Comparison of ENCODE assay signal across 2 cellular contexts in the genomic region with DNA sequence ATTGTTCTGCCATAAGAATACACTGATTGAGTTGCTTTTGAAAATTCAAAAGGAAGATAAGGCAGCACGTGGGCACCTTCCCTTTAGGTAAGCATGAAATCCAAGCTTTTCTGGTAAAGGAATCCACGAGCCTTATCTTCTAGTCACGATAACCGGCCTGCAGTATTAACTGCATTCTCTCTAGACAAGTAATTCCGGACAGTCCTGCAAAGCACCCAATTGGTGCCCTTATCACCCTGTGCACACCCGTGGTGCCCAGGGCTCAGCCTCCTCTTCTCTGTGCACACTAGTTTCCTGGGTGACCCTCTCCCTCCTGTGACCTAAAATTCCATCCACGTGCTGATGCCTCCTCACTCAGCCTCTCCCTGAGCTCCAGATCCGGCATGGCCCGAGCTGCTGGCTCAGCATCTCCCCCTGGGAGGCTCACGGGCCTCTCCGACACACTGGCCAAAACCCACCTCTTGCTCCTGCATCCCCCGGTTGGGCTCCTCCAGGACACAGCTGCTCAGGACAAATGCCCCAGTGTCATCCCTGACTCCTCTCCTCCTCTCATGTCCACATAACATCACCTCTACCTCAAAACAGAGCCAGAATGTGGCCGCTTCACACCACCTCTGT.
TF ChIP-seq lines count a peak whose summit lies in the region.

No MANE protein-coding gene starts in this region.

TF ChIP-seq in GM23338, 12 proteins besides CTCF, POLR2A, EP300 and RAD21:
- TF ChIP-seq, protein P1, sequence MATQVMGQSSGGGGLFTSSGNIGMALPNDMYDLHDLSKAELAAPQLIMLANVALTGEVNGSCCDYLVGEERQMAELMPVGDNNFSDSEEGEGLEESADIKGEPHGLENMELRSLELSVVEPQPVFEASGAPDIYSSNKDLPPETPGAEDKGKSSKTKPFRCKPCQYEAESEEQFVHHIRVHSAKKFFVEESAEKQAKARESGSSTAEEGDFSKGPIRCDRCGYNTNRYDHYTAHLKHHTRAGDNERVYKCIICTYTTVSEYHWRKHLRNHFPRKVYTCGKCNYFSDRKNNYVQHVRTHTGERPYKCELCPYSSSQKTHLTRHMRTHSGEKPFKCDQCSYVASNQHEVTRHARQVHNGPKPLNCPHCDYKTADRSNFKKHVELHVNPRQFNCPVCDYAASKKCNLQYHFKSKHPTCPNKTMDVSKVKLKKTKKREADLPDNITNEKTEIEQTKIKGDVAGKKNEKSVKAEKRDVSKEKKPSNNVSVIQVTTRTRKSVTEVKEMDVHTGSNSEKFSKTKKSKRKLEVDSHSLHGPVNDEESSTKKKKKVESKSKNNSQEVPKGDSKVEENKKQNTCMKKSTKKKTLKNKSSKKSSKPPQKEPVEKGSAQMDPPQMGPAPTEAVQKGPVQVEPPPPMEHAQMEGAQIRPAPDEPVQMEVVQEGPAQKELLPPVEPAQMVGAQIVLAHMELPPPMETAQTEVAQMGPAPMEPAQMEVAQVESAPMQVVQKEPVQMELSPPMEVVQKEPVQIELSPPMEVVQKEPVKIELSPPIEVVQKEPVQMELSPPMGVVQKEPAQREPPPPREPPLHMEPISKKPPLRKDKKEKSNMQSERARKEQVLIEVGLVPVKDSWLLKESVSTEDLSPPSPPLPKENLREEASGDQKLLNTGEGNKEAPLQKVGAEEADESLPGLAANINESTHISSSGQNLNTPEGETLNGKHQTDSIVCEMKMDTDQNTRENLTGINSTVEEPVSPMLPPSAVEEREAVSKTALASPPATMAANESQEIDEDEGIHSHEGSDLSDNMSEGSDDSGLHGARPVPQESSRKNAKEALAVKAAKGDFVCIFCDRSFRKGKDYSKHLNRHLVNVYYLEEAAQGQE (IDR thresholded peaks at IDR 0.05; ENCODE audit: unreplicated experiment) = no peak

TF ChIP-seq in HepG2, 621 proteins besides CTCF, POLR2A, EP300 and RAD21:
- TF ChIP-seq ZNF747 (CRISPR knock-in tag; IDR thresholded peaks at IDR 0.05; ENCODE audit: borderline replicate concordance) = no peak
- TF ChIP-seq MEIS1 (CRISPR knock-in tag; IDR thresholded peaks at IDR 0.05; ENCODE audit: borderline replicate concordance) = no peak
- TF ChIP-seq, protein P2, sequence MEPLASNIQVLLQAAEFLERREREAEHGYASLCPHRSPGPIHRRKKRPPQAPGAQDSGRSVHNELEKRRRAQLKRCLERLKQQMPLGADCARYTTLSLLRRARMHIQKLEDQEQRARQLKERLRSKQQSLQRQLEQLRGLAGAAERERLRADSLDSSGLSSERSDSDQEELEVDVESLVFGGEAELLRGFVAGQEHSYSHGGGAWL (CRISPR knock-in tag; IDR thresholded peaks at IDR 0.05) = no peak
- no peak for TF ChIP-seq NR2F1 (CRISPR knock-in tag; IDR thresholded peaks at IDR 0.05)
